Comparison of ENCODE assay signal across 12 cellular contexts in genomic region chr15:55823191-55823670, GRCh38.
DNase-seq lines count a peak whose midpoint lies in the region; ATAC-seq and TF ChIP-seq lines count a peak whose summit lies in the region.
"Had no signal": no experiment of that assay in that cellular context is flagged by ENCODE, and none has a peak within 500 bp of the region (broad histone marks: within the 10 kb centered on the region; RNA-seq: fewer than 3 reads in every experiment).

No MANE protein-coding gene starts in this region.

- ATAC-seq in Right ventricle myocardium superior (ENCODE audit: poor library complexity) (peak; percentile 71), aorta (ENCODE audit: low FRiP score) (peak; percentile 63)
- ATAC-seq in stimulated activated naive CD8-positive, alpha-beta T cell treated with anti-CD3 and anti-CD28 coated beads, Interleukin-15, Interleukin-2, amounts not matched to agents 100 U/mL and 50 U/mL, for 24 hours: no peak

- no peak overlapping the region for H3K4me3 ChIP-seq in astrocyte of the cerebellum (ENCODE audit: low read depth, low read length)
- no peak overlapping the region for H3K4me3 ChIP-seq in aorta (ENCODE audit: low read length in 2 of 2)
- H3K4me3 ChIP-seq: coronary artery had no signal

- no peaks in the 10 kb centered on the region for H3K27me3 ChIP-seq in aorta (ENCODE audit: control insufficient read depth in 1 of 2, insufficient read depth in 2 of 2, low read length in 1 of 2)
- H3K27me3 ChIP-seq: BE2C had no signal

- H3K4me1 ChIP-seq in aorta (ENCODE audit: control insufficient read depth in 1 of 2, insufficient read depth in 2 of 2, low read length in 2 of 2): no peaks in the 10 kb centered on the region

- H3K36me3 ChIP-seq in aorta (ENCODE audit: control insufficient read depth in 1 of 2, insufficient read depth in 2 of 2, low read length in 1 of 2): no peaks in the 10 kb centered on the region
- H3K36me3 ChIP-seq: BE2C had no signal

- intact Hi-C loops in Right ventricle myocardium superior (cut with DNase I): no loop called here
- intact Hi-C loops in cardiac septum (cut with DNase I): no loop called here
- intact Hi-C loops in aorta (cut with DNase I): no loop called here

- H3K27ac ChIP-seq in aorta (ENCODE audit: low read depth in 1 of 2, low read length in 2 of 2): no peak overlapping the region
- H3K27ac ChIP-seq: coronary artery had no signal

- in situ Hi-C loops in astrocyte of the cerebellum (cut with HindIII; ENCODE audit: low sequenced_read_pairs) (no loop called here), ACHN (cut with HindIII; ENCODE audit: low pct_ligation_motif_present, low pct_unique_long_range_greater_than_20kb, low sequenced_read_pairs) (no loop called here)

- DNase-seq in Right ventricle myocardium superior (no peak), cardiac septum (ENCODE audit: low spot score) (no peak), astrocyte of the cerebellum (ENCODE audit: low read depth) (peak; percentile 86), iris pigment epithelial cell (ENCODE audit: low read depth) (peak; percentile 89), aorta (no peak), HuH-7 (ENCODE audit: low spot score) (no peak), ACHN (no peak)
- no peak for DNase-seq in stimulated activated naive CD8-positive, alpha-beta T cell treated with anti-CD3 and anti-CD28 coated beads, Interleukin-15, Interleukin-2, amounts not matched to agents 100 U/mL and 50 U/mL, for 24 hours
- DNase-seq: BE2C, NCI-H2171, occipital lobe had no signal

- no peaks in the 10 kb centered on the region for H3K9me3 ChIP-seq in aorta (ENCODE audit: control insufficient read depth, low read length)

- TF ChIP-seq CTCF in astrocyte of the cerebellum (IDR thresholded peaks at IDR 0.05; ENCODE audit: low read depth, low read length, missing control alignments): no peak

- whole genome bisulfite sequencing in aorta, 2 donors: 1 to 3% methylated on average over 3 of the region's 3 CpGs

Comparison
In these comparisons a context has a peak if more than half of its experiments do, and no peak if none do; other contexts are left out.
1. DNase-seq: peak in astrocyte of the cerebellum (single experiment) and iris pigment epithelial cell (single experiment); none in Right ventricle myocardium superior (single experiment), cardiac septum (single experiment), aorta (0 of 2), stimulated activated naive CD8-positive, alpha-beta T cell treated with anti-CD3 and anti-CD28 coated beads, Interleukin-15, Interleukin-2, amounts not matched to agents 100 U/mL and 50 U/mL, for 24 hours (single experiment), HuH-7 (single experiment) and ACHN (single experiment).